In genomic region chr7:13774976-13775375, GRCh38 we compare ENCODE assay signal across 25 cellular contexts.
"Had no signal": no experiment of that assay in that cellular context is flagged by ENCODE, and none has a peak within 500 bp of the region (broad histone marks: within the 10 kb centered on the region; RNA-seq: fewer than 3 reads in every experiment).

No MANE protein-coding gene starts in this region.

- H3K9me3 ChIP-seq: left ventricle myocardium inferior, pancreas, prostate gland, sigmoid colon, tibial nerve, upper lobe of left lung, vagina had no signal

- H3K4me1 ChIP-seq: left ventricle myocardium inferior, pancreas, prostate gland, sigmoid colon, tibial nerve, upper lobe of left lung, vagina had no signal

- DNase-seq: hypothalamus; islet precursor cell; left ventricle myocardium inferior; mesendoderm; naive B cell; natural killer cell; pancreas; posterior cingulate gyrus; retina; right cardiac atrium; sigmoid colon; stimulated activated CD4-positive, alpha-beta T cell treated with anti-CD3 and anti-CD28 coated beads, Interleukin-1b, Interleukin-23, amount 100 ng/mL, for 48 hours; stimulated activated CD4-positive, alpha-beta T cell treated with anti-CD3 and anti-CD28 coated beads, Interleukin-2, amount 100 ng/mL, for 48 hours; stimulated activated CD4-positive, alpha-beta T cell treated with anti-CD3 and anti-CD28 coated beads, Interleukin-4, amount 100 ng/mL, for 4 hours; stimulated activated CD8-positive, alpha-beta memory T cell treated with anti-CD3 and anti-CD28 coated beads, Interleukin-4, amount 100 ng/mL, for 48 hours; stimulated activated naive CD4-positive, alpha-beta T cell treated with Interleukin-2 at 50 U/mL for 16 hours; stimulated activated naive CD8-positive, alpha-beta T cell treated with anti-CD3 and anti-CD28 coated beads, Interleukin-15, amount 100 ng/mL, for 72 hours; substantia nigra; upper lobe of left lung had no signal

- ATAC-seq: natural killer cell; pancreas; right cardiac atrium; stimulated activated memory B cell treated with anti-CD40 and anti-IgM and Interleukin-4, amounts not matched to agents 10 μg/mL and 1 μg/mL and 100 μg/mL, for 72 hours; stimulated activated naive CD8-positive, alpha-beta T cell treated with anti-CD3 and anti-CD28 coated beads, Interleukin-15, amount 100 ng/mL, for 72 hours had no signal

- H3K36me3 ChIP-seq: left ventricle myocardium inferior, pancreas, prostate gland, sigmoid colon, tibial nerve, upper lobe of left lung, vagina had no signal

- FAIRE-seq: pancreas had no signal

- H3K4me2 ChIP-seq: smooth muscle cell had no signal

- H3K27me3 ChIP-seq: pancreas, sigmoid colon, tibial nerve, upper lobe of left lung, vagina had no signal

- H3K4me3 ChIP-seq: left ventricle myocardium inferior, lung, pancreas, prostate gland, sigmoid colon, smooth muscle cell, tibial nerve, upper lobe of left lung, vagina had no signal

- H3K27ac ChIP-seq: left ventricle myocardium inferior, pancreas, prostate gland, sigmoid colon, tibial nerve, upper lobe of left lung, vagina had no signal
